Comparison of ENCODE assay signal across 14 cellular contexts in genomic region chr17:8072339-8072726, GRCh38. TPM values are rescaled to one million over a fixed set of nuclear protein-coding genes. Genes with fewer than 3 reads are reported as not detected.
DNase-seq lines count a peak whose midpoint lies in the region; ATAC-seq and TF ChIP-seq lines count a peak whose summit lies in the region.
"Had no signal": no experiment of that assay in that cellular context is flagged by ENCODE, and none has a peak within 500 bp of the region (broad histone marks: within the 10 kb centered on the region; RNA-seq: fewer than 3 reads in every experiment).

No MANE protein-coding gene starts in this region.

- H2BK20ac ChIP-seq in H9 (ENCODE audit: low read depth, low read length, poor library complexity, severe bottlenecking) = no peak overlapping the region

- no peak overlapping the region for H4K8ac ChIP-seq in H9 (replicated peaks; ENCODE audit: insufficient read length, low read depth, low read length)

- WGBS in H9 (ENCODE audit: extremely low coverage, insufficient read length, low lambda C conversion rate) = no CpG with 5 or more reads among the region's 28 CpGs

- no peak for ATAC-seq in natural killer cell

- no peak overlapping the region for H3K23ac ChIP-seq in H9 (ENCODE audit: insufficient read length, low read depth, low read length)

- H3K4me1 Mint-ChIP-seq in H9 = peaks cover 25 to 34% of the 10 kb centered on the region in 2 experiments
- H3K4me1 Mint-ChIP-seq in natural killer cell = peaks cover 16 to 31% of the 10 kb centered on the region in 2 donors

- no peaks in the 10 kb centered on the region for H3K79me1 ChIP-seq in H9 (ENCODE audit: insufficient read depth, low read depth, low read length, poor library complexity, severe bottlenecking)

- H3K4me2 ChIP-seq in BLaER1 (0 out of 2 replicates have a peak overlapping the region, but pooled peaks have one; percentile 51), H9 (ENCODE audit: insufficient read depth, insufficient read length, low read length) (peak overlapping the region; percentile 74)

- no peak overlapping the region for H2BK15ac ChIP-seq in H9 (ENCODE audit: low read depth, low read length)

- H3K4ac ChIP-seq in H9 (ENCODE audit: low read depth, low read length) = no peak overlapping the region

- H3K18ac ChIP-seq in H9 (ENCODE audit: insufficient read length, low read depth, low read length) = no peak overlapping the region

- H3K27me3 Mint-ChIP-seq in H9 (ENCODE audit: low read depth) = peaks cover 100% of the 10 kb centered on the region
- peaks cover 45 to 51% of the 10 kb centered on the region in 2 donors for H3K27me3 Mint-ChIP-seq in natural killer cell (ENCODE audit: low read depth in 2 of 2)

- H3K4me1 ChIP-seq in BLaER1 = peaks cover 11% of the 10 kb centered on the region
- no peaks in the 10 kb centered on the region for H3K4me1 ChIP-seq in H9 (ENCODE audit: insufficient read depth, low read length)
- peaks cover 23% of the 10 kb centered on the region for H3K4me1 ChIP-seq in effector memory CD4-positive, alpha-beta T cell (ENCODE audit: control insufficient read depth, insufficient read depth, low read length, poor library complexity, severe bottlenecking)
- H3K4me1 ChIP-seq in uterus = no peaks in the 10 kb centered on the region

- no peak overlapping the region for H4K91ac ChIP-seq in H9 (ENCODE audit: insufficient read length, low read depth, low read length)

- DNase-seq in H9 = no peak
- DNase-seq in effector memory CD4-positive, alpha-beta T cell = no peak
- DNase-seq in natural killer cell = no peak
- DNase-seq in epidermal melanocyte (ENCODE audit: insufficient read length, low spot score) = no peak
- no peak for DNase-seq in uterus
- no peak for DNase-seq in stimulated activated CD8-positive, alpha-beta memory T cell treated with anti-CD3 and anti-CD28 coated beads, Interleukin-4, amount 100 ng/mL, for 48 hours
- no peak for DNase-seq in NK-92 (lab: John Stamatoyannopoulos, UW; ENCODE audit: unreplicated experiment)
- DNase-seq: Caco-2, SIG-M5, transverse colon had no signal

- H3K36me3 Mint-ChIP-seq in H9 (ENCODE audit: insufficient read depth in 1 of 3, low read depth in 3 of 3) (peaks cover 0 to 2% (median 0%) of the 10 kb centered on the region in 3 experiments; a peak in 2 of 7 replicates), natural killer cell (no peaks in the 10 kb centered on the region)

- H3K27me3 ChIP-seq in BLaER1 (peaks cover 56% of the 10 kb centered on the region), H9 (ENCODE audit: insufficient read depth, low read length) (peaks cover 45% of the 10 kb centered on the region), uterus (peaks cover 19 to 32% of the 10 kb centered on the region in 2 donors)
- peaks cover 21% of the 10 kb centered on the region for H3K27me3 ChIP-seq in effector memory CD4-positive, alpha-beta T cell (replicated peaks; ENCODE audit: control insufficient read depth, insufficient read depth, low read length, poor library complexity, severe bottlenecking)

- H2BK5ac ChIP-seq in H9 (ENCODE audit: insufficient read length, low read length) = no peak overlapping the region

- H3K4me3 Mint-ChIP-seq in H9 = peak overlapping the region; percentile 54 to 87
- H3K4me3 Mint-ChIP-seq in natural killer cell = peak overlapping the region; percentile 49

- H3K36me3 ChIP-seq in BLaER1 (no peaks in the 10 kb centered on the region), uterus (no peaks in the 10 kb centered on the region)
- H3K36me3 ChIP-seq in effector memory CD4-positive, alpha-beta T cell (ENCODE audit: control insufficient read depth, insufficient read depth, low read length) = no peaks in the 10 kb centered on the region
- H3K36me3 ChIP-seq: ascending aorta, transverse colon had no signal

- no peak overlapping the region for H3K14ac ChIP-seq in H9 (ENCODE audit: insufficient read depth, low read length)

- no peak for TF ChIP-seq POLR2A in uterus (IDR thresholded peaks at IDR 0.05)

- H3K9ac ChIP-seq in BLaER1 (no peak overlapping the region), H9 (ENCODE audit: extremely low read depth, insufficient read length, low read length) (no peak overlapping the region)

- no peak overlapping the region for H3K56ac ChIP-seq in H9 (ENCODE audit: insufficient read length, low read depth, low read length)

- H3K27ac ChIP-seq in BLaER1 = no peak overlapping the region
- H3K27ac ChIP-seq in H9 (ENCODE audit: insufficient read length, low read depth, low read length) = no peak overlapping the region
- no peak overlapping the region for H3K27ac ChIP-seq in effector memory CD4-positive, alpha-beta T cell (ENCODE audit: insufficient read depth, low read length, poor library complexity, severe bottlenecking)
- H3K27ac ChIP-seq in uterus = no peak overlapping the region
- H3K27ac ChIP-seq: ascending aorta, epithelial cell of prostate, transverse colon had no signal

- H3K27ac Mint-ChIP-seq in H9 (no peak overlapping the region), natural killer cell (peak overlapping the region in 1 of 2 donors; percentile 93)

- H2AK5ac ChIP-seq in H9 (ENCODE audit: insufficient read length, low read length) = no peak overlapping the region

- no peak overlapping the region for H3K4me3 ChIP-seq in BLaER1
- peak overlapping the region; percentile 52 for H3K4me3 ChIP-seq in effector memory CD4-positive, alpha-beta T cell (ENCODE audit: insufficient read depth, low read depth, low read length, poor library complexity, severe bottlenecking)
- H3K4me3 ChIP-seq in uterus = no peak overlapping the region
- H3K4me3 ChIP-seq: transverse colon had no signal

- peaks cover 0 to 3% of the 10 kb centered on the region in 2 experiments; a peak in 3 of 5 replicates for H3K9me3 Mint-ChIP-seq in H9
- H3K9me3 Mint-ChIP-seq in natural killer cell = no peaks in the 10 kb centered on the region

- H3K9me3 ChIP-seq in BLaER1 (no peaks in the 10 kb centered on the region), H9 (ENCODE audit: control insufficient read depth, low read depth, low read length) (no peaks in the 10 kb centered on the region), uterus (no peaks in the 10 kb centered on the region)
- H3K9me3 ChIP-seq in effector memory CD4-positive, alpha-beta T cell (ENCODE audit: control insufficient read depth, low read length) = no peaks in the 10 kb centered on the region
- H3K9me3 ChIP-seq: ascending aorta, Caco-2, transverse colon had no signal

- no peak overlapping the region for H2BK12ac ChIP-seq in H9 (ENCODE audit: insufficient read length, low read depth, low read length)

- no peak overlapping the region for H3T11ph ChIP-seq in H9 (ENCODE audit: low read length)

- H2AFZ ChIP-seq in H9 (ENCODE audit: low read length) = no peak overlapping the region

- peaks cover 17% of the 10 kb centered on the region for H3K23me2 ChIP-seq in H9 (ENCODE audit: insufficient read length, low read depth, low read length, poor library complexity, severe bottlenecking)

- H4K5ac ChIP-seq in H9 (ENCODE audit: insufficient read length, low read depth, low read length) = no peak overlapping the region

- no peak overlapping the region for H2BK120ac ChIP-seq in H9 (ENCODE audit: low read depth, low read length, poor library complexity, severe bottlenecking)

- H3K79me2 ChIP-seq in H9 (ENCODE audit: insufficient read depth, low read length) = no peaks in the 10 kb centered on the region

- H4K20me1 ChIP-seq in BLaER1 = peaks cover 16% of the 10 kb centered on the region; the same call in 1 of the 2 replicates
- no peaks in the 10 kb centered on the region for H4K20me1 ChIP-seq in H9 (ENCODE audit: control insufficient read depth, insufficient read depth, insufficient read length)

- TF ChIP-seq CTCF in H9 (conservative IDR thresholded peaks at IDR 0.05) (no peak), natural killer cell (IDR thresholded peaks at IDR 0.05) (no peak), uterus (IDR thresholded peaks at IDR 0.05) (no peak)

- intact Hi-C loops in natural killer cell (cut with micrococcal nuclease) (loop anchor here (2.0 kb wide), 1 partner anchor 16 kb away; no protein-coding TSS in a partner anchor), uterus (cut with DNase I; ENCODE audit: low total_unique reads) (loop anchor here (10.0 kb wide), 1 partner anchor 232 kb away; no protein-coding TSS in a partner anchor)

RNA-seq across cellular contexts. Expression of gene ALOX12B, which starts 15.2 kb away (rescaled TPM):
- total RNA-seq in H9 (2021) (0.86 and 1.2 TPM in 2 replicates), natural killer cell (under 1 TPM; 0.29 to 0.58 (median 0.56) TPM), uterus (not detected)
- total RNA-seq: ascending aorta, pulmonary artery endothelial cell, transverse colon had no signal

RNA-seq across cellular contexts. Expression of gene ALOX15B, which starts 33.5 kb away (rescaled TPM):
- total RNA-seq in H9 (2021) (0.11 TPM in 1 of 2 replicates, not detected in the other), natural killer cell (not detected), uterus (1 to 10 TPM in 1 of 4 donors, under 1 TPM in 2, not detected in 1; 0.14 to 1.5 (median 0.24) TPM)
- total RNA-seq: Caco-2, pulmonary artery endothelial cell had no signal

RNA-seq across cellular contexts. Expression of gene ALOXE3, which starts 46.0 kb away (rescaled TPM):
- 0.13 and 0.42 TPM in 2 replicates for total RNA-seq in H9 (2021)
- total RNA-seq in natural killer cell = not detected
- under 1 TPM in 1 of 4 donors, not detected in 3; 0.26 TPM for total RNA-seq in uterus
- total RNA-seq: ascending aorta, Caco-2, pulmonary artery endothelial cell had no signal

RNA-seq across cellular contexts. Expression of gene HES7, which starts 51.6 kb away (rescaled TPM):
- 0.26 and 0.33 TPM in 2 replicates for total RNA-seq in H9 (2021)
- total RNA-seq in natural killer cell = under 1 TPM; 0.50 to 0.77 (median 0.61) TPM
- under 1 TPM in 1 of 4 donors, not detected in 3; 0.61 TPM for total RNA-seq in uterus
- total RNA-seq: ascending aorta, Caco-2, transverse colon had no signal
